ENCODE assay signal across 14 cellular contexts in genomic region chr14:35949933-35950332, GRCh38.
DNase-seq lines count a peak whose midpoint lies in the region; TF ChIP-seq lines count a peak whose summit lies in the region.
"Had no signal": no experiment of that assay in that cellular context is flagged by ENCODE, and none has a peak within 500 bp of the region (broad histone marks: within the 10 kb centered on the region; RNA-seq: fewer than 3 reads in every experiment).

No MANE protein-coding gene starts in this region.

- H3K79me2 ChIP-seq in smooth muscle cell (ENCODE audit: low read depth) = no peaks in the 10 kb centered on the region

- TF ChIP-seq POLR2A in stomach (IDR thresholded peaks at IDR 0.05) (no peak), sigmoid colon (IDR thresholded peaks at IDR 0.05) (no peak)

- no peak for TF ChIP-seq EP300 in stomach (IDR thresholded peaks at IDR 0.05)
- no peak for TF ChIP-seq EP300 in sigmoid colon (IDR thresholded peaks at IDR 0.05)

- DNase-seq in NCI-H2227 treated with DMSO at 0.1 percent for 48 hours (lab: John Stamatoyannopoulos, UW) = peak; percentile 51
- no peak for DNase-seq in NCI-H2227 (lab: John Stamatoyannopoulos, UW; ENCODE audit: unreplicated experiment)
- DNase-seq in NCI-H446 treated with DMSO at 0.1 percent for 48 hours (lab: John Stamatoyannopoulos, UW) = peak; percentile 43
- DNase-seq in fibroblast of pulmonary artery (ENCODE audit: low read depth) = peak; percentile 8
- DNase-seq in stomach = peak; percentile 46
- DNase-seq in occipital lobe (lab: John Stamatoyannopoulos, UW) = no peak
- DNase-seq in sigmoid colon = no peak
- no peak for DNase-seq in smooth muscle cell (lab: John Stamatoyannopoulos, UW; ENCODE audit: unreplicated experiment)
- DNase-seq: activated CD4-positive, alpha-beta T cell treated with anti-CD3 and anti-CD28 coated beads, Interleukin-2, amount 10 ng/mL, durations not matched to agents 7 days and 5 days; activated T-cell treated with anti-CD3 and anti-CD28 coated beads, Interleukin-2, amount 50 U/mL, for 24 hours; NCI-H82 had no signal

- intact Hi-C loops in stomach (cut with DNase I; ENCODE audit: low total_unique reads) (no loop called here), sigmoid colon (cut with DNase I) (no loop called here)

- H3K4me3 ChIP-seq in fibroblast of pulmonary artery (replicated peaks; ENCODE audit: low read depth, low read length) (no peak overlapping the region), stomach (no peak overlapping the region), sigmoid colon (no peak overlapping the region), smooth muscle cell (no peak overlapping the region)
- H3K4me3 ChIP-seq: lung had no signal

- H3K4me2 ChIP-seq in smooth muscle cell = no peak overlapping the region

- no peak overlapping the region for H2AFZ ChIP-seq in smooth muscle cell (ENCODE audit: low read depth)

- H3K9me3 ChIP-seq in stomach (no peaks in the 10 kb centered on the region), sigmoid colon (no peaks in the 10 kb centered on the region), smooth muscle cell (replicated peaks; ENCODE audit: low read depth) (no peaks in the 10 kb centered on the region)
- H3K9me3 ChIP-seq: neutrophil had no signal

- H3K4me1 ChIP-seq in stomach = peaks cover 0 to 14% (median 8%) of the 10 kb centered on the region in 4 donors
- H3K4me1 ChIP-seq in sigmoid colon = peaks cover 0 to 7% (median 4%) of the 10 kb centered on the region in 4 donors
- peaks cover 40% of the 10 kb centered on the region for H3K4me1 ChIP-seq in smooth muscle cell (ENCODE audit: low read depth)

- no peak overlapping the region for H3K9ac ChIP-seq in smooth muscle cell (ENCODE audit: low read depth)

- WGBS in stomach, 5 donors = 17 to 27% (median 24%) methylated on average over 1 of the region's 1 CpG
- WGBS in sigmoid colon, 2 donors = 9 to 54% methylated on average over 1 of the region's 1 CpG
- WGBS in smooth muscle cell (ENCODE audit: low lambda C conversion rate) = 71% methylated on average over 1 of the region's 1 CpG

- no peaks in the 10 kb centered on the region for H3K36me3 ChIP-seq in stomach
- H3K36me3 ChIP-seq in sigmoid colon = no peaks in the 10 kb centered on the region
- H3K36me3 ChIP-seq in smooth muscle cell (ENCODE audit: low read depth) = no peaks in the 10 kb centered on the region
- H3K36me3 ChIP-seq: neutrophil had no signal

- H3F3A ChIP-seq in smooth muscle cell (ENCODE audit: low read depth) = no peaks in the 10 kb centered on the region

- TF ChIP-seq CTCF in fibroblast of pulmonary artery (IDR thresholded peaks at IDR 0.05; ENCODE audit: low read length, missing control alignments) (no peak), stomach (IDR thresholded peaks at IDR 0.05) (no peak), sigmoid colon (IDR thresholded peaks at IDR 0.05) (no peak), smooth muscle cell (IDR thresholded peaks at IDR 0.05; ENCODE audit: borderline replicate concordance, insufficient read depth, poor library complexity, severe bottlenecking) (no peak)

- no peaks in the 10 kb centered on the region for H4K20me1 ChIP-seq in smooth muscle cell (ENCODE audit: low read depth)

- H3K27ac ChIP-seq in stomach (no peak overlapping the region), sigmoid colon (no peak overlapping the region), smooth muscle cell (ENCODE audit: low read depth) (no peak overlapping the region)
- H3K27ac ChIP-seq: HL-60, neutrophil had no signal

- H3K27me3 ChIP-seq in stomach (no peaks in the 10 kb centered on the region), sigmoid colon (no peaks in the 10 kb centered on the region), smooth muscle cell (ENCODE audit: low read depth) (no peaks in the 10 kb centered on the region)
- H3K27me3 ChIP-seq: neutrophil had no signal

Comparison
In these comparisons a context has a peak if more than half of its experiments do, and no peak if none do; other contexts are left out.
1. DNase-seq: peak in NCI-H2227 treated with DMSO at 0.1 percent for 48 hours (single experiment), NCI-H446 treated with DMSO at 0.1 percent for 48 hours (single experiment), fibroblast of pulmonary artery (single experiment) and stomach (single experiment); none in NCI-H2227 (single experiment), occipital lobe (single experiment), sigmoid colon (single experiment) and smooth muscle cell (single experiment).